1 cellular context compared by ENCODE assay signal in the genomic region with DNA sequence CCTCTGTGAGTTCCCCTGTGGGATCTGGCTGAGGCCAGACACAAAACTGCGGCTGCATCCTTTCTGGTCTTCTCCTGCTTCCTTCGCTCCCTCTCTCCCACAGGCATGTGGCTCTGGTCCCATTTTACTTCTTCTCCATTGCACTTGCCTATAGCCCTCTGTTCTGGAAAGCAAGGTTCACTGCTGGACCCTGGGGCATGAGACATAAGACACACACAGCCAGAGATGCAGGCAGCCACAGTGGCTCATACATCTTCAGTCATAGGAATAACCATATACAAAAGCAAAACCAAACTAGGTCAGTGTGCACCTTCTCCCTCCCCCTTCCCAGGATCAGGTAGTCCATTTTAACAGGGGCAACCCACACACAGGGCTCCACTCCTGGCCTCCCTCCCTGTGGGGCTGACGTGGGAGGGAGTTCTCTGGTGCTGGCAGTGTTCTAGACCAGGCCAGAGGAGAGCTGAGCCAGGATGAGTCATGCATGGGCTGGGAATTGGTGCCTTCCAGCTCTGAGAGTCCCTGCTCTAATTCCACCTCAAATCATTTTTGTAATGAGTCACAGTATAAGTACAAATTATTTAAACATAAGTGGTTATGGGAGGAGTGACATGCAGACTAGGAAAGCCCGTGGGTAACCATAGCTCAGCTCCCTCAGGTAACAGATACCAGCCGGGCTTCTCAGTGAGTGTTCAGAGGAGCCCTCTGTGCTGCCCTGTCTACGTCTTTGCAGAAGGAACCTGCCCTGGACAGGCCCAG.
TF ChIP-seq lines count a peak whose summit lies in the region.

No MANE protein-coding gene starts in this region.

TF ChIP-seq in HEK293, 187 proteins besides CTCF, POLR2A, EP300 and RAD21 (continued from another document):
- TF ChIP-seq ZBTB17 (tag by site-specific recombination; IDR thresholded peaks at IDR 0.05) (peak; percentile 88), ZNF600 (tag by site-specific recombination; IDR thresholded peaks at IDR 0.05) (peak; percentile 88), GLIS1 (tag by site-specific recombination; IDR thresholded peaks at IDR 0.05) (peak; percentile 80), ZNF114 (tag by site-specific recombination; IDR thresholded peaks at IDR 0.05) (no peak)
- TF ChIP-seq, protein P1, sequence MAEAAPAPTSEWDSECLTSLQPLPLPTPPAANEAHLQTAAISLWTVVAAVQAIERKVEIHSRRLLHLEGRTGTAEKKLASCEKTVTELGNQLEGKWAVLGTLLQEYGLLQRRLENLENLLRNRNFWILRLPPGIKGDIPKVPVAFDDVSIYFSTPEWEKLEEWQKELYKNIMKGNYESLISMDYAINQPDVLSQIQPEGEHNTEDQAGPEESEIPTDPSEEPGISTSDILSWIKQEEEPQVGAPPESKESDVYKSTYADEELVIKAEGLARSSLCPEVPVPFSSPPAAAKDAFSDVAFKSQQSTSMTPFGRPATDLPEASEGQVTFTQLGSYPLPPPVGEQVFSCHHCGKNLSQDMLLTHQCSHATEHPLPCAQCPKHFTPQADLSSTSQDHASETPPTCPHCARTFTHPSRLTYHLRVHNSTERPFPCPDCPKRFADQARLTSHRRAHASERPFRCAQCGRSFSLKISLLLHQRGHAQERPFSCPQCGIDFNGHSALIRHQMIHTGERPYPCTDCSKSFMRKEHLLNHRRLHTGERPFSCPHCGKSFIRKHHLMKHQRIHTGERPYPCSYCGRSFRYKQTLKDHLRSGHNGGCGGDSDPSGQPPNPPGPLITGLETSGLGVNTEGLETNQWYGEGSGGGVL (tag by site-specific recombination; IDR thresholded peaks at IDR 0.05), result no peak
- TF ChIP-seq, protein P2, sequence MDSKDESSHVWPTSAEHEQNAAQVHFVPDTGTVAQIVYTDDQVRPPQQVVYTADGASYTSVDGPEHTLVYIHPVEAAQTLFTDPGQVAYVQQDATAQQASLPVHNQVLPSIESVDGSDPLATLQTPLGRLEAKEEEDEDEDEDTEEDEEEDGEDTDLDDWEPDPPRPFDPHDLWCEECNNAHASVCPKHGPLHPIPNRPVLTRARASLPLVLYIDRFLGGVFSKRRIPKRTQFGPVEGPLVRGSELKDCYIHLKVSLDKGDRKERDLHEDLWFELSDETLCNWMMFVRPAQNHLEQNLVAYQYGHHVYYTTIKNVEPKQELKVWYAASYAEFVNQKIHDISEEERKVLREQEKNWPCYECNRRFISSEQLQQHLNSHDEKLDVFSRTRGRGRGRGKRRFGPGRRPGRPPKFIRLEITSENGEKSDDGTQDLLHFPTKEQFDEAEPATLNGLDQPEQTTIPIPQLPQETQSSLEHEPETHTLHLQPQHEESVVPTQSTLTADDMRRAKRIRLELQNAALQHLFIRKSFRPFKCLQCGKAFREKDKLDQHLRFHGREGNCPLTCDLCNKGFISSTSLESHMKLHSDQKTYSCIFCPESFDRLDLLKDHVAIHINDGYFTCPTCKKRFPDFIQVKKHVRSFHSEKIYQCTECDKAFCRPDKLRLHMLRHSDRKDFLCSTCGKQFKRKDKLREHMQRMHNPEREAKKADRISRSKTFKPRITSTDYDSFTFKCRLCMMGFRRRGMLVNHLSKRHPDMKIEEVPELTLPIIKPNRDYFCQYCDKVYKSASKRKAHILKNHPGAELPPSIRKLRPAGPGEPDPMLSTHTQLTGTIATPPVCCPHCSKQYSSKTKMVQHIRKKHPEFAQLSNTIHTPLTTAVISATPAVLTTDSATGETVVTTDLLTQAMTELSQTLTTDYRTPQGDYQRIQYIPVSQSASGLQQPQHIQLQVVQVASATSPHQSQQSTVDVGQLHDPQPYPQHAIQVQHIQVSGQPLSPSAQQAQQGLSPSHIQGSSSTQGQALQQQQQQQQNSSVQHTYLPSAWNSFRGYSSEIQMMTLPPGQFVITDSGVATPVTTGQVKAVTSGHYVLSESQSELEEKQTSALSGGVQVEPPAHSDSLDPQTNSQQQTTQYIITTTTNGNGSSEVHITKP (tag by site-specific recombination; IDR thresholded peaks at IDR 0.05), result peak; percentile 85
- TF ChIP-seq, protein P3, sequence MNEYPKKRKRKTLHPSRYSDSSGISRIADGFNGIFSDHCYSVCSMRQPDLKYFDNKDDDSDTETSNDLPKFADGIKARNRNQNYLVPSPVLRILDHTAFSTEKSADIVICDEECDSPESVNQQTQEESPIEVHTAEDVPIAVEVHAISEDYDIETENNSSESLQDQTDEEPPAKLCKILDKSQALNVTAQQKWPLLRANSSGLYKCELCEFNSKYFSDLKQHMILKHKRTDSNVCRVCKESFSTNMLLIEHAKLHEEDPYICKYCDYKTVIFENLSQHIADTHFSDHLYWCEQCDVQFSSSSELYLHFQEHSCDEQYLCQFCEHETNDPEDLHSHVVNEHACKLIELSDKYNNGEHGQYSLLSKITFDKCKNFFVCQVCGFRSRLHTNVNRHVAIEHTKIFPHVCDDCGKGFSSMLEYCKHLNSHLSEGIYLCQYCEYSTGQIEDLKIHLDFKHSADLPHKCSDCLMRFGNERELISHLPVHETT (tag by site-specific recombination; IDR thresholded peaks at IDR 0.05), result no peak
- TF ChIP-seq, protein P4, sequence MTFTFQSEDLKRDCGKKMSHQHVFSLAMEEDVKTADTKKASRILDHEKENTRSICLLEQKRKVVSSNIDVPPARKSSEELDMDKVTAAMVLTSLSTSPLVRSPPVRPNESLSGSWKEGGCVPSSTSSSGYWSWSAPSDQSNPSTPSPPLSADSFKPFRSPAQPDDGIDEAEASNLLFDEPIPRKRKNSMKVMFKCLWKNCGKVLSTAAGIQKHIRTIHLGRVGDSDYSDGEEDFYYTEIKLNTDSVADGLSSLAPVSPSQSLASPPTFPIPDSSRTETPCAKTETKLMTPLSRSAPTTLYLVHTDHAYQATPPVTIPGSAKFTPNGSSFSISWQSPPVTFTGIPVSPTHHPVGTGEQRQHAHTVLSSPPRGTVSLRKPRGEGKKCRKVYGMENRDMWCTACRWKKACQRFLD (tag by site-specific recombination; IDR thresholded peaks at IDR 0.05), result no peak
